Comparison of ENCODE assay signal across 1 cellular context in genomic region chr10:14954001-14954770, GRCh38.
TF ChIP-seq lines count a peak whose summit lies in the region.

TSS of gene DCLRE1C (minus strand) at chr10:14954096. CDS start at chr10:14954010, 86 bp downstream.

TF ChIP-seq in HepG2, 621 proteins besides CTCF, POLR2A, EP300 and RAD21 (continued from another document and continues in another):
- TF ChIP-seq ZNF609 (CRISPR knock-in tag; IDR thresholded peaks at IDR 0.05; ENCODE audit: borderline replicate concordance): peak; percentile 69; the same call in 1 of the 2 replicates
- TF ChIP-seq ZSCAN9 (CRISPR knock-in tag; IDR thresholded peaks at IDR 0.05; ENCODE audit: borderline replicate concordance): peak; percentile 96
- TF ChIP-seq ZNF770 (CRISPR knock-in tag; IDR thresholded peaks at IDR 0.05): peak; percentile 54; the same call in 1 of the 2 replicates
- no peak for TF ChIP-seq MLXIP (CRISPR knock-in tag; IDR thresholded peaks at IDR 0.05; ENCODE audit: borderline replicate concordance)
- peak; percentile 88; the same call in 1 of the 2 replicates for TF ChIP-seq NFKB2 (CRISPR knock-in tag; IDR thresholded peaks at IDR 0.05; ENCODE audit: borderline replicate concordance)
- TF ChIP-seq ZSCAN20 (CRISPR knock-in tag; IDR thresholded peaks at IDR 0.05; ENCODE audit: borderline replicate concordance): 0 out of 2 replicates have a peak, but pooled peaks have one; percentile 11
- TF ChIP-seq CCAR2 (optimal IDR thresholded peaks at IDR 0.05; ENCODE audit: low read depth, low read length): no peak
- no peak for TF ChIP-seq ZFP1 (CRISPR knock-in tag; IDR thresholded peaks at IDR 0.05)
- TF ChIP-seq ZFP90 (CRISPR knock-in tag; IDR thresholded peaks at IDR 0.05; ENCODE audit: borderline replicate concordance): peak; percentile 77; the same call in 1 of the 2 replicates
- TF ChIP-seq ZNF382 (CRISPR knock-in tag; IDR thresholded peaks at IDR 0.05; ENCODE audit: borderline replicate concordance): no peak
- TF ChIP-seq ZNF563 (CRISPR knock-in tag; IDR thresholded peaks at IDR 0.05): peak; percentile 94; the same call in 1 of the 2 replicates
- TF ChIP-seq ZNF318 (CRISPR knock-in tag; IDR thresholded peaks at IDR 0.05): peak; percentile 94; the same call in 1 of the 2 replicates
- no peak for TF ChIP-seq FOXJ3 (CRISPR knock-in tag; IDR thresholded peaks at IDR 0.05; ENCODE audit: borderline replicate concordance)
- TF ChIP-seq ZNF460 (CRISPR knock-in tag; IDR thresholded peaks at IDR 0.05; ENCODE audit: borderline replicate concordance): no peak
- no peak for TF ChIP-seq CENPX (CRISPR knock-in tag; IDR thresholded peaks at IDR 0.05)
- TF ChIP-seq PITX1 (CRISPR knock-in tag; IDR thresholded peaks at IDR 0.05): peak; percentile 93
- TF ChIP-seq ZC3H13 (CRISPR knock-in tag; IDR thresholded peaks at IDR 0.05): peak; percentile 96
- TF ChIP-seq MAZ (IDR thresholded peaks at IDR 0.05; ENCODE audit: borderline replicate concordance, low read depth, low read length): peak; percentile 63; the same call in 1 of the 2 replicates
- peak; percentile 58 for TF ChIP-seq MAZ (CRISPR knock-in tag; IDR thresholded peaks at IDR 0.05; ENCODE audit: low read depth)
- no peak; the same call in 1 of the 2 replicates for TF ChIP-seq KLF11 (CRISPR knock-in tag; IDR thresholded peaks at IDR 0.05)
- peak; percentile 88; the same call in 1 of the 2 replicates for TF ChIP-seq ZNF891 (CRISPR knock-in tag; IDR thresholded peaks at IDR 0.05)
- peak; percentile 67 for TF ChIP-seq GATA4 (IDR thresholded peaks at IDR 0.05; ENCODE audit: borderline replicate concordance, low read depth)
- TF ChIP-seq ZNF678 (CRISPR knock-in tag; IDR thresholded peaks at IDR 0.05): peak; percentile 92
- TF ChIP-seq RFX5 (IDR thresholded peaks at IDR 0.05; ENCODE audit: low read depth, low read length): peak; percentile 58; the same call in 1 of the 2 replicates
- TF ChIP-seq MAFG (CRISPR knock-in tag; IDR thresholded peaks at IDR 0.05): no peak
- peak; percentile 90; the same call in 1 of the 2 replicates for TF ChIP-seq ZSCAN30 (CRISPR knock-in tag; IDR thresholded peaks at IDR 0.05)
- TF ChIP-seq BATF2 (CRISPR knock-in tag; IDR thresholded peaks at IDR 0.05): peak; percentile 99
- no peak for TF ChIP-seq ZNF768 (CRISPR knock-in tag; IDR thresholded peaks at IDR 0.05)
